29 cellular contexts compared by ENCODE assay signal in the genomic region with DNA sequence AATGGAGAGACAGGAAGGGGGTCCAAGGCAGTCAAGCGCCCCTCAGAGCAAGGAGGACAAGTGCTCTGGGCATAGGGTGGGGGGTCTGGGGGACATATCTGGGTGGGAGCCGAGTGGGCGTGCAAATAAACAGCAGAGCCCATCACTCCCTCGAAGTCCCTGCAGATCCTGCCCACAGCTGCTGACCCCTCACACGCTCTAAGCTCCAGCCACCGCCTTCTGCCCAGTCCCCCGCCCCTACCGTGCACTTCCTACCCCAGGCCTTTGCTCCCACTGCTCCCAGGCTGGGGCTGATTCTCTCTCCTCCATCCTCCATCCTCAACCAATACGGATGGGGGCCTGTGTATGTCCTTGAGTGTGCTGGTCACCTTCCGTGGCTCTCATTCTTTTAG. TPM values are rescaled to one million over a fixed set of nuclear protein-coding genes. Genes with fewer than 3 reads are reported as not detected.
DNase-seq lines count a peak whose midpoint lies in the region; ATAC-seq, FAIRE-seq and TF ChIP-seq lines count a peak whose summit lies in the region.
"Had no signal": no experiment of that assay in that cellular context is flagged by ENCODE, and none has a peak within 500 bp of the region (broad histone marks: within the 10 kb centered on the region; RNA-seq: fewer than 3 reads in every experiment).

No MANE protein-coding gene starts in this region.

- peaks cover 12% of the 10 kb centered on the region for H3F3A ChIP-seq in neural progenitor cell (ENCODE audit: low read depth)

- no peaks in the 10 kb centered on the region for H3K27me3 ChIP-seq in ascending aorta
- H3K27me3 ChIP-seq in HepG2 (ENCODE audit: control insufficient read depth in 1 of 2, insufficient read depth in 2 of 2, low read length in 2 of 2), result no peaks in the 10 kb centered on the region
- no peaks in the 10 kb centered on the region for H3K27me3 ChIP-seq in neural progenitor cell
- no peaks in the 10 kb centered on the region for H3K27me3 ChIP-seq in tibial artery
- H3K27me3 ChIP-seq: BLaER1 treated with 17β-estradiol and CSF1 and Interleukin-3, amounts not matched to agents 10 nM and 100 nM had no signal

- BruUV-seq in HepG2 (replicated peaks; lab: Mats Ljungman, UMichigan) (no TSS peak), Calu3 (replicated peaks; lab: Mats Ljungman, UMichigan) (no TSS peak)

- H4K20me1 ChIP-seq in HepG2 (ENCODE audit: insufficient read depth, low read length) (no peaks in the 10 kb centered on the region), neural progenitor cell (ENCODE audit: low read depth) (no peaks in the 10 kb centered on the region)
- H4K20me1 ChIP-seq: BLaER1 treated with 17β-estradiol and CSF1 and Interleukin-3, amounts not matched to agents 10 nM and 100 nM had no signal

- no peaks in the 10 kb centered on the region for H3K36me3 Mint-ChIP-seq in neural progenitor cell
- no peaks in the 10 kb centered on the region for H3K36me3 Mint-ChIP-seq in Calu3 (ENCODE audit: insufficient read depth, unreplicated experiment)

- no peak for TF ChIP-seq POLR2A in HepG2 (IDR thresholded peaks at IDR 0.05; ENCODE audit: insufficient read depth in 1 of 2, low read depth in 2 of 2, low read length in 2 of 2)

- H3K4me3 ChIP-seq in ascending aorta, result no peak overlapping the region
- peak overlapping the region in 1 of 3 experiments; percentile 38; a peak in 2 of 6 replicates for H3K4me3 ChIP-seq in HepG2 (replicated peaks in 1 of 3; ENCODE audit: insufficient read depth in 1 of 3, low read depth in 2 of 3, low read length in 3 of 3)
- H3K4me3 ChIP-seq in neural progenitor cell, result no peak overlapping the region
- H3K4me3 ChIP-seq in tibial artery, result no peak overlapping the region
- H3K4me3 ChIP-seq: BLaER1 treated with 17β-estradiol and CSF1 and Interleukin-3, amounts not matched to agents 10 nM and 100 nM; MG63 had no signal

- H3K9me3 Mint-ChIP-seq in neural progenitor cell (no peaks in the 10 kb centered on the region), Calu3 (ENCODE audit: low read depth, unreplicated experiment) (no peaks in the 10 kb centered on the region)
- H3K9me3 Mint-ChIP-seq: CD4-positive, alpha-beta T cell had no signal

- in situ Hi-C loops in HepG2 (cut with HindIII; ENCODE audit: extremely low pct_ligation_motif_present, low pct_unique_long_range_greater_than_20kb), result no loop called here

- no peak overlapping the region for H3K27ac Mint-ChIP-seq in neural progenitor cell
- H3K27ac Mint-ChIP-seq in Calu3 (ENCODE audit: unreplicated experiment), result no peak overlapping the region
- H3K27ac Mint-ChIP-seq: CD4-positive, alpha-beta T cell had no signal

- H3K4me1 Mint-ChIP-seq in neural progenitor cell (peaks cover 39% of the 10 kb centered on the region), Calu3 (ENCODE audit: low read depth, unreplicated experiment) (no peaks in the 10 kb centered on the region)

- peak overlapping the region; percentile 15 for H3K4me3 Mint-ChIP-seq in neural progenitor cell
- H3K4me3 Mint-ChIP-seq in Calu3 (ENCODE audit: low read depth, unreplicated experiment), result no peak overlapping the region
- H3K4me3 Mint-ChIP-seq: CD4-positive, alpha-beta T cell had no signal

- H3K4me1 ChIP-seq in ascending aorta, result peaks cover 0 to 17% of the 10 kb centered on the region in 2 donors
- H3K4me1 ChIP-seq in HepG2 (ENCODE audit: insufficient read depth, low read length), result peaks cover 71% of the 10 kb centered on the region
- peaks cover 15% of the 10 kb centered on the region for H3K4me1 ChIP-seq in neural progenitor cell
- peaks cover 0 to 35% (median 16%) of the 10 kb centered on the region in 4 donors for H3K4me1 ChIP-seq in tibial artery
- H3K4me1 ChIP-seq: BLaER1 treated with 17β-estradiol and CSF1 and Interleukin-3, amounts not matched to agents 10 nM and 100 nM had no signal

- H3K79me2 ChIP-seq in HepG2 (ENCODE audit: insufficient read depth, low read length), result no peaks in the 10 kb centered on the region
- H3K79me2 ChIP-seq in neural progenitor cell (ENCODE audit: low read depth), result no peaks in the 10 kb centered on the region

- peak; percentile 51 for ATAC-seq in HepG2
- ATAC-seq: Panc1 had no signal

- FAIRE-seq in HepG2 (lab: Jason Lieb, UNC), result no peak
- FAIRE-seq: A204.1, GM18507 had no signal

- no peaks in the 10 kb centered on the region for H3K9me3 ChIP-seq in ascending aorta
- H3K9me3 ChIP-seq in HepG2 (ENCODE audit: low read length), result no peaks in the 10 kb centered on the region
- H3K9me3 ChIP-seq in neural progenitor cell (ENCODE audit: low read depth), result no peaks in the 10 kb centered on the region
- no peaks in the 10 kb centered on the region for H3K9me3 ChIP-seq in tibial artery
- H3K9me3 ChIP-seq: BLaER1 treated with 17β-estradiol and CSF1 and Interleukin-3, amounts not matched to agents 10 nM and 100 nM; MG63 had no signal

- TF ChIP-seq CTCF in ascending aorta (IDR thresholded peaks at IDR 0.05) (no peak), HepG2 (CRISPR knock-in tag; IDR thresholded peaks at IDR 0.05) (no peak), neural progenitor cell (IDR thresholded peaks at IDR 0.05) (no peak), tibial artery (IDR thresholded peaks at IDR 0.05) (no peak), Calu3 (IDR thresholded peaks at IDR 0.05; ENCODE audit: unreplicated experiment) (no peak)

- WGBS in HepG2 (ENCODE audit: low lambda C conversion rate), result 39% methylated on average over 10 of the region's 10 CpGs

- H3K27me3 Mint-ChIP-seq in neural progenitor cell (ENCODE audit: insufficient read depth, low read depth), result peaks cover 17% of the 10 kb centered on the region
- H3K27me3 Mint-ChIP-seq in Calu3 (ENCODE audit: unreplicated experiment), result peaks cover 11% of the 10 kb centered on the region

- DNase-seq in ascending aorta (ENCODE audit: low spot score in 2 of 2) (peak in 1 of 2 donors; percentile 30), HepG2 (ENCODE audit: low spot score) (no peak), neural progenitor cell (ENCODE audit: low spot score) (no peak), tibial artery (peak in 1 of 2 donors; percentile 50), Calu3 (no peak), NCI-H1105 (lab: John Stamatoyannopoulos, UW) (no peak), NCI-H146 treated with DMSO at 0.1 percent for 48 hours (lab: John Stamatoyannopoulos, UW; ENCODE audit: unreplicated experiment) (no peak)
- DNase-seq: CD4-positive, alpha-beta T cell; DMS53; GOT3; HCEC 1CT; IMR-90; KG1; MG63; NCI-H1417; NCI-H1694 treated with DMSO at 0.1 percent for 48 hours; NCI-H2081; NCI-H2171; NCI-H226; NCI-H510A; NCI-H69; SHP77 treated with DMSO at 0.1 percent for 48 hours had no signal

- H3K4me2 ChIP-seq in HepG2 (ENCODE audit: low read depth, low read length) (peak overlapping the region; percentile 63), neural progenitor cell (no peak overlapping the region)
- H3K4me2 ChIP-seq: BLaER1 treated with 17β-estradiol and CSF1 and Interleukin-3, amounts not matched to agents 10 nM and 100 nM had no signal

- intact Hi-C loops in ascending aorta (cut with DNase I) (loop anchor here (5.0 to 10.0 kb wide), 2 partner anchors 61 to 353 kb away; no protein-coding TSS in a partner anchor), HepG2 (cut with micrococcal nuclease; ENCODE audit: unreplicated experiment) (loop anchor here (2.0 kb wide), 1 partner anchor 17 kb away; a partner anchor contains a TSS), tibial artery (cut with DNase I; ENCODE audit: low total_unique reads) (no loop called here), Calu3 (cut with micrococcal nuclease; ENCODE audit: unreplicated experiment) (no loop called here)

- H2AFZ ChIP-seq in HepG2 (ENCODE audit: low read length), result no peak overlapping the region
- H2AFZ ChIP-seq in neural progenitor cell (replicated peaks), result no peak overlapping the region

- TF ChIP-seq EP300 in HepG2 (IDR thresholded peaks at IDR 0.05; ENCODE audit: low read depth in 2 of 2, low read length in 2 of 2) (no peak), HepG2 (CRISPR knock-in tag; IDR thresholded peaks at IDR 0.05; ENCODE audit: borderline replicate concordance) (no peak)

- CTCF ChIA-PET in HepG2 (lab: Yijun Ruan, JAX; ENCODE audit: low intra/inter-chr PET ratio, low total read pairs) (interaction anchor here (1.8 kb wide), 1 partner anchor 25 kb away, joined by 7 read pairs; no protein-coding TSS in a partner anchor), Calu3 (lab: Charles Lee) (no interaction called here)

- no peak overlapping the region; the same call in 1 of the 2 replicates for H3K9ac ChIP-seq in HepG2 (ENCODE audit: insufficient read depth, low read depth, low read length)
- no peak overlapping the region for H3K9ac ChIP-seq in neural progenitor cell
- H3K9ac ChIP-seq: BLaER1 treated with 17β-estradiol and CSF1 and Interleukin-3, amounts not matched to agents 10 nM and 100 nM had no signal

- H3K27ac ChIP-seq in ascending aorta (peak overlapping the region; percentile 4 to 89), HepG2 (ENCODE audit: extremely low read length, insufficient read depth, low read length) (peak overlapping the region; percentile 70), neural progenitor cell (no peak overlapping the region), tibial artery (peak overlapping the region; percentile 85 to 97)
- H3K27ac ChIP-seq: BLaER1 treated with 17β-estradiol and CSF1 and Interleukin-3, amounts not matched to agents 10 nM and 100 nM; RWPE1 had no signal

- no peak for TF ChIP-seq RAD21 in HepG2 (CRISPR knock-in tag; IDR thresholded peaks at IDR 0.05)

- POLR2A ChIA-PET in HepG2 (lab: Yijun Ruan, JAX), result interaction anchor here (1.6 to 2.2 kb wide), 3 partner anchors 17 to 61 kb away, joined by 4 to 8 read pairs (median 6); a partner anchor contains a TSS

- H3K36me3 ChIP-seq in ascending aorta (no peaks in the 10 kb centered on the region), HepG2 (replicated peaks in 1 of 2; ENCODE audit: control insufficient read depth in 1 of 2, insufficient read depth in 2 of 2, low read length in 2 of 2) (no peaks in the 10 kb centered on the region), neural progenitor cell (no peaks in the 10 kb centered on the region), tibial artery (no peaks in the 10 kb centered on the region)
- H3K36me3 ChIP-seq: BLaER1 treated with 17β-estradiol and CSF1 and Interleukin-3, amounts not matched to agents 10 nM and 100 nM; MG63 had no signal

RNA-seq across cellular contexts. Expression of a gene that starts 16.9 kb away (rescaled TPM):
- total RNA-seq in ascending aorta, result 85.5 TPM
- 125 and 159 TPM in 2 replicates for total RNA-seq in HepG2 (2016; rRNA removed; fragmentation: Illumina TruSeq; extraction: Trizol)
- 11.5 TPM in 2 replicates for total RNA-seq in HepG2 (2016; cell fraction: cytosol; rRNA removed; fragmentation: Illumina TruSeq; extraction: Trizol; ENCODE audit: low read depth)
- 126 and 146 TPM in 2 replicates for total RNA-seq in HepG2 (2016; cell fraction: insoluble cytoplasmic fraction; rRNA removed; fragmentation: Illumina TruSeq; extraction: Trizol)
- 48.8 and 50.7 TPM in 2 replicates for total RNA-seq in HepG2 (2016; cell fraction: membrane; rRNA removed; fragmentation: Illumina TruSeq; extraction: Trizol)
- total RNA-seq in HepG2 (2016; cell fraction: nucleus; rRNA removed; fragmentation: Illumina TruSeq; extraction: Trizol), result 50.9 and 56.2 TPM in 2 replicates
- 45.1 and 49.5 TPM in 2 replicates for polyA plus RNA-seq in HepG2 (2011; rRNA removed)
- polyA plus RNA-seq in HepG2 (2011; cell fraction: cytosol; rRNA removed), result 39.2 and 42.4 TPM in 2 replicates
- polyA plus RNA-seq in HepG2 (2011; cell fraction: nucleus; rRNA removed), result 15.7 and 19.6 TPM in 2 replicates
- 51.6 and 52.8 TPM in 2 replicates for polyA plus RNA-seq in HepG2 (2012)
- 7.5 and 7.7 TPM in 2 replicates for polyA plus RNA-seq in HepG2 (2016; cell fraction: cytosol; fragmentation: Illumina TruSeq; extraction: Trizol; ENCODE audit: low read depth)
- polyA plus RNA-seq in HepG2 (2016; cell fraction: insoluble cytoplasmic fraction; fragmentation: Illumina TruSeq; extraction: Trizol; ENCODE audit: low read depth), result 131 and 144 TPM in 2 replicates
- 23.3 and 23.6 TPM in 2 replicates for polyA plus RNA-seq in HepG2 (2016; cell fraction: membrane; fragmentation: Illumina TruSeq; extraction: Trizol; ENCODE audit: low read depth)
- 57.5 and 58.3 TPM in 2 replicates for polyA plus RNA-seq in HepG2 (2016; cell fraction: nucleus; fragmentation: Illumina TruSeq; extraction: Trizol; ENCODE audit: insufficient read depth, low read depth)
- polyA minus RNA-seq in HepG2 (2011; rRNA and poly(A)+ RNA removed; ENCODE audit: low replicate concordance), result 58.5 and 119 TPM in 2 replicates
- 51.9 and 56.8 TPM in 2 replicates for polyA minus RNA-seq in HepG2 (2011; cell fraction: cytosol; rRNA and poly(A)+ RNA removed)
- 20.2 and 23.6 TPM in 2 replicates for polyA minus RNA-seq in HepG2 (2011; cell fraction: nucleus; rRNA and poly(A)+ RNA removed)
- total RNA-seq in neural progenitor cell (ENCODE audit: low replicate concordance), result 32.9 and 44.0 TPM in 2 replicates
- 13.3 and 15.2 TPM in 2 replicates for total RNA-seq in Calu3 (2022)

RNA-seq across cellular contexts. Expression of a gene that starts 48.7 kb away (rescaled TPM):
- total RNA-seq in ascending aorta, result 4.8 TPM
- total RNA-seq in HepG2 (2016; rRNA removed; fragmentation: Illumina TruSeq; extraction: Trizol), result 0.24 and 0.44 TPM in 2 replicates
- not detected in 2 replicates for total RNA-seq in HepG2 (2016; cell fraction: cytosol; rRNA removed; fragmentation: Illumina TruSeq; extraction: Trizol; ENCODE audit: low read depth)
- total RNA-seq in HepG2 (2016; cell fraction: insoluble cytoplasmic fraction; rRNA removed; fragmentation: Illumina TruSeq; extraction: Trizol), result 0.24 TPM in 1 of 2 replicates, not detected in the other
- total RNA-seq in HepG2 (2016; cell fraction: membrane; rRNA removed; fragmentation: Illumina TruSeq; extraction: Trizol), result not detected in 2 replicates
- total RNA-seq in HepG2 (2016; cell fraction: nucleus; rRNA removed; fragmentation: Illumina TruSeq; extraction: Trizol), result not detected in 2 replicates
- polyA plus RNA-seq in HepG2 (2011; rRNA removed), result 0.07 TPM in 1 of 2 replicates, not detected in the other
- polyA plus RNA-seq in HepG2 (2011; cell fraction: cytosol; rRNA removed), result 0.12 TPM in 1 of 2 replicates, not detected in the other
- not detected in 2 replicates for polyA plus RNA-seq in HepG2 (2011; cell fraction: nucleus; rRNA removed)
- not detected in 2 replicates for polyA plus RNA-seq in HepG2 (2012)
- not detected in 2 replicates for polyA plus RNA-seq in HepG2 (2016; cell fraction: cytosol; fragmentation: Illumina TruSeq; extraction: Trizol; ENCODE audit: low read depth)
- polyA plus RNA-seq in HepG2 (2016; cell fraction: insoluble cytoplasmic fraction; fragmentation: Illumina TruSeq; extraction: Trizol; ENCODE audit: low read depth), result not detected in 2 replicates
- not detected in 2 replicates for polyA plus RNA-seq in HepG2 (2016; cell fraction: membrane; fragmentation: Illumina TruSeq; extraction: Trizol; ENCODE audit: low read depth)
- polyA plus RNA-seq in HepG2 (2016; cell fraction: nucleus; fragmentation: Illumina TruSeq; extraction: Trizol; ENCODE audit: insufficient read depth, low read depth), result not detected in 2 replicates
- not detected in 2 replicates for polyA minus RNA-seq in HepG2 (2011; rRNA and poly(A)+ RNA removed; ENCODE audit: low replicate concordance)
- polyA minus RNA-seq in HepG2 (2011; cell fraction: cytosol; rRNA and poly(A)+ RNA removed), result not detected in 2 replicates
- not detected in 2 replicates for polyA minus RNA-seq in HepG2 (2011; cell fraction: nucleus; rRNA and poly(A)+ RNA removed)
- 26.6 and 43.2 TPM in 2 replicates for total RNA-seq in neural progenitor cell (ENCODE audit: low replicate concordance)
- total RNA-seq in Calu3 (2022), result 2.0 and 4.6 TPM in 2 replicates
- total RNA-seq: CD4-positive, alpha-beta T cell; G401; IMR-90; OCI-LY7 had no signal
- polyA plus RNA-seq: IMR-90 had no signal

Comparison
In these comparisons a context has a peak if more than half of its experiments do, and no peak if none do; other contexts are left out.
1. intact Hi-C loops: an anchor here in ascending aorta (5.0 to 10.0 kb wide) and HepG2 (2.0 kb wide); none called in tibial artery and Calu3.